Comparison of ENCODE assay signal across 9 cellular contexts in genomic region chr12:51922762-51923505, GRCh38. TPM values are rescaled to one million over a fixed set of nuclear protein-coding genes. Genes with fewer than 3 reads are reported as not detected.
DNase-seq lines count a peak whose midpoint lies in the region; TF ChIP-seq lines count a peak whose summit lies in the region.
"Had no signal": no experiment of that assay in that cellular context is flagged by ENCODE, and none has a peak within 500 bp of the region (broad histone marks: within the 10 kb centered on the region; RNA-seq: fewer than 3 reads in every experiment).

No MANE protein-coding gene starts in this region.

- intact Hi-C loops in dorsolateral prefrontal cortex (cut with DNase I) (no loop called here), vagina (cut with DNase I) (no loop called here)
- intact Hi-C loops in activated T-helper 1 cell treated with anti-CD3 and anti-CD28 coated beads, Interleukin-12 subunit alpha, Interleukin-12 subunit beta, Interleukin-2, Interleukin-4 antibody, amounts not matched to agents 30 ng/mL and 10 ng/mL and 1 ng/mL, durations not matched to agents 14 hours and 24 hours and 36 hours (cut with micrococcal nuclease): no loop called here

- H3K4me3 Mint-ChIP-seq in activated T-helper 1 cell treated with anti-CD3 and anti-CD28 coated beads, Interleukin-12 subunit alpha, Interleukin-12 subunit beta, Interleukin-2, Interleukin-4 antibody, amounts not matched to agents 30 ng/mL and 10 ng/mL and 1 ng/mL, durations not matched to agents 14 hours and 24 hours and 36 hours: no peak overlapping the region

- peaks cover 2% of the 10 kb centered on the region for H3K27me3 Mint-ChIP-seq in activated T-helper 1 cell treated with anti-CD3 and anti-CD28 coated beads, Interleukin-12 subunit alpha, Interleukin-12 subunit beta, Interleukin-2, Interleukin-4 antibody, amounts not matched to agents 30 ng/mL and 10 ng/mL and 1 ng/mL, durations not matched to agents 14 hours and 24 hours and 36 hours (ENCODE audit: insufficient read depth)

- H3K9me3 Mint-ChIP-seq in activated T-helper 1 cell treated with anti-CD3 and anti-CD28 coated beads, Interleukin-12 subunit alpha, Interleukin-12 subunit beta, Interleukin-2, Interleukin-4 antibody, amounts not matched to agents 30 ng/mL and 10 ng/mL and 1 ng/mL, durations not matched to agents 14 hours and 24 hours and 36 hours: no peaks in the 10 kb centered on the region

- no peaks in the 10 kb centered on the region for H3K27me3 ChIP-seq in dorsolateral prefrontal cortex
- no peaks in the 10 kb centered on the region for H3K27me3 ChIP-seq in vagina

- no peaks in the 10 kb centered on the region for H3K36me3 ChIP-seq in vagina

- peaks cover 13% of the 10 kb centered on the region for H3K4me1 Mint-ChIP-seq in activated T-helper 1 cell treated with anti-CD3 and anti-CD28 coated beads, Interleukin-12 subunit alpha, Interleukin-12 subunit beta, Interleukin-2, Interleukin-4 antibody, amounts not matched to agents 30 ng/mL and 10 ng/mL and 1 ng/mL, durations not matched to agents 14 hours and 24 hours and 36 hours (ENCODE audit: low read depth)

- H3K4me3 ChIP-seq in dorsolateral prefrontal cortex (peak overlapping the region in 8 of 59 donors; percentile 4 to 32 (median 18)), vagina (peak overlapping the region; percentile 4 to 22)

- DNase-seq in activated effector memory CD4-positive, alpha-beta T cell treated with anti-CD3 and anti-CD28 coated beads, Interleukin-2, amount 50 U/mL, for 16 hours: peak; percentile 5
- no peak for DNase-seq in activated effector memory CD4-positive, alpha-beta T cell treated with Interleukin-2 at 50 U/mL for 16 hours
- DNase-seq in dorsolateral prefrontal cortex: peak in 2 of 10 donors; percentile 23 to 28
- peak; percentile 5 for DNase-seq in midbrain (lab: John Stamatoyannopoulos, UW)
- no peak for DNase-seq in vagina (ENCODE audit: extremely low spot score in 2 of 2)
- no peak for DNase-seq in activated T-helper 1 cell treated with anti-CD3 and anti-CD28 coated beads, Interleukin-12 subunit alpha, Interleukin-12 subunit beta, Interleukin-2, Interleukin-4 antibody, amounts not matched to agents 30 ng/mL and 10 ng/mL and 1 ng/mL, durations not matched to agents 14 hours and 24 hours and 36 hours (ENCODE audit: low spot score)
- no peak for DNase-seq in DMS79 (lab: John Stamatoyannopoulos, UW)
- DNase-seq in T-helper 2 cell: no peak
- DNase-seq: hippocampal formation had no signal

- TF ChIP-seq CTCF in dorsolateral prefrontal cortex (IDR thresholded peaks at IDR 0.05 in 54 of 56, conservative IDR thresholded peaks at IDR 0.05 in 2 of 56; ENCODE audit: low read depth in 1 of 56, partially characterized antibody in 56 of 56) (peak in 1 of 56 donors; percentile 14), vagina (IDR thresholded peaks at IDR 0.05) (no peak)

- peak overlapping the region in 36 of 59 donors; percentile 3 to 80 (median 46) for H3K27ac ChIP-seq in dorsolateral prefrontal cortex
- H3K27ac ChIP-seq in vagina: peak overlapping the region; percentile 66

- no peak overlapping the region for H3K27ac Mint-ChIP-seq in activated T-helper 1 cell treated with anti-CD3 and anti-CD28 coated beads, Interleukin-12 subunit alpha, Interleukin-12 subunit beta, Interleukin-2, Interleukin-4 antibody, amounts not matched to agents 30 ng/mL and 10 ng/mL and 1 ng/mL, durations not matched to agents 14 hours and 24 hours and 36 hours

- no peaks in the 10 kb centered on the region for H3K36me3 Mint-ChIP-seq in activated T-helper 1 cell treated with anti-CD3 and anti-CD28 coated beads, Interleukin-12 subunit alpha, Interleukin-12 subunit beta, Interleukin-2, Interleukin-4 antibody, amounts not matched to agents 30 ng/mL and 10 ng/mL and 1 ng/mL, durations not matched to agents 14 hours and 24 hours and 36 hours (ENCODE audit: low read depth)

- no peaks in the 10 kb centered on the region for H3K9me3 ChIP-seq in vagina

- no peak for TF ChIP-seq POLR2A in vagina (IDR thresholded peaks at IDR 0.05)

- peaks cover 26% of the 10 kb centered on the region for H3K4me1 ChIP-seq in vagina

RNA-seq across cellular contexts. Expression of gene ACVRL1, which starts 15.6 kb away (rescaled TPM):
- 10 to 100 TPM in 111 of 120 experiments, 1 to 10 TPM in 9; 5.8 to 41.3 (median 17.1) TPM for total RNA-seq in dorsolateral prefrontal cortex
- total RNA-seq in vagina: 115 TPM
- not detected in 2 replicates for total RNA-seq in activated T-helper 1 cell treated with anti-CD3 and anti-CD28 coated beads, Interleukin-12 subunit alpha, Interleukin-12 subunit beta, Interleukin-2, Interleukin-4 antibody, amounts not matched to agents 30 ng/mL and 10 ng/mL and 1 ng/mL, durations not matched to agents 14 hours and 24 hours and 36 hours

RNA-seq across cellular contexts. Expression of gene ACVR1B, which starts 28.6 kb away (rescaled TPM):
- total RNA-seq in dorsolateral prefrontal cortex: 10 to 100 TPM; 29.2 to 90.8 (median 62.6) TPM
- 23.6 TPM for total RNA-seq in vagina
- 11.4 and 12.0 TPM in 2 replicates for total RNA-seq in activated T-helper 1 cell treated with anti-CD3 and anti-CD28 coated beads, Interleukin-12 subunit alpha, Interleukin-12 subunit beta, Interleukin-2, Interleukin-4 antibody, amounts not matched to agents 30 ng/mL and 10 ng/mL and 1 ng/mL, durations not matched to agents 14 hours and 24 hours and 36 hours

RNA-seq across cellular contexts. Expression of gene ANKRD33, which starts 35.0 kb away (rescaled TPM):
- 1 to 10 TPM in 2 of 120 experiments, under 1 TPM in 30, not detected in 88; 0.17 to 1.7 (median 0.37) TPM for total RNA-seq in dorsolateral prefrontal cortex
- not detected for total RNA-seq in vagina
- total RNA-seq in activated T-helper 1 cell treated with anti-CD3 and anti-CD28 coated beads, Interleukin-12 subunit alpha, Interleukin-12 subunit beta, Interleukin-2, Interleukin-4 antibody, amounts not matched to agents 30 ng/mL and 10 ng/mL and 1 ng/mL, durations not matched to agents 14 hours and 24 hours and 36 hours: not detected in 2 replicates

Comparison
In these comparisons a context has a peak if more than half of its experiments do, and no peak if none do; other contexts are left out.
1. DNase-seq: peak in activated effector memory CD4-positive, alpha-beta T cell treated with anti-CD3 and anti-CD28 coated beads, Interleukin-2, amount 50 U/mL, for 16 hours (single experiment) and midbrain (single experiment); none in activated effector memory CD4-positive, alpha-beta T cell treated with Interleukin-2 at 50 U/mL for 16 hours (single experiment), vagina (0 of 2), activated T-helper 1 cell treated with anti-CD3 and anti-CD28 coated beads, Interleukin-12 subunit alpha, Interleukin-12 subunit beta, Interleukin-2, Interleukin-4 antibody, amounts not matched to agents 30 ng/mL and 10 ng/mL and 1 ng/mL, durations not matched to agents 14 hours and 24 hours and 36 hours (single experiment), DMS79 (single experiment) and T-helper 2 cell (0 of 5).